Comparison of ENCODE assay signal across 7 cellular contexts in the genomic region with DNA sequence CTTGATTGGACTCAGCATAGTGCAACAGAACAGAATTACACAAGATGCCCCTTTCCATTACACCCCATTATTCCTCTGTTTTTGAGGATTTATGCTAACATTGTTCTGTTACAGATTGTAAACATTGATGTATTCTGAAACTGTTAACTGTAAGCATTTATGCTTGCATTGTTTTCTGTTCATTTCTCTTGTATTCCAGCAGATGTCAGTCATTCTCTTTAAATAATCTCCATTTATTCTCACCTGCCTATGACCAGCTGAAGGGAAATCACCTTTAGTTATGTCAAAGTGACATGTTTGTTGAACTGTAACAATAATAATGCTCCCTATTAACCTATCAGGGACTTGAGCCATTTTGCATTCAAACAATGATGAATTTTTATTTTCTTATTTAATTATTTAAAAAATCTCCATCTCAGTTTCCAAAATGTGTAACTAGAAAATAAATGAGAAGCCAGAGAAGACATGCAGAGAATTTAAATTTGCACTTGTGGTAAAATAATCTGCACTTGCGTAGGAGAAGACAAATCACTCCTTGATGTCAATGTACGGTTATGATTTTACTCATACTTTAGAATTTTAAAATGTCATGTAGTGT. TPM values are rescaled to one million over a fixed set of nuclear protein-coding genes. Genes with fewer than 3 reads are reported as not detected.
DNase-seq lines count a peak whose midpoint lies in the region; ATAC-seq, FAIRE-seq and TF ChIP-seq lines count a peak whose summit lies in the region.

No MANE protein-coding gene starts in this region.

- DNase-seq in lung microvascular endothelial cell (ENCODE audit: low read depth in 2 of 2) (peak; percentile 48 to 60), Calu3 (no peak)
- DNase-seq in stimulated activated CD4-positive, alpha-beta T cell treated with anti-CD3 and anti-CD28 coated beads, Interleukin-12 subunit alpha, Interleukin-12 subunit beta, amount 100 ng/mL, for 4 hours: no peak

- peak; percentile 44; the same call in 2 of the 3 replicates for TF ChIP-seq CTCF in GM12872 (IDR thresholded peaks at IDR 0.05; ENCODE audit: insufficient read depth, low read depth, low read length)
- TF ChIP-seq CTCF in Calu3 (IDR thresholded peaks at IDR 0.05; ENCODE audit: unreplicated experiment): no peak

- H3K27me3 Mint-ChIP-seq in Calu3 (ENCODE audit: unreplicated experiment): no peaks in the 10 kb centered on the region

- intact Hi-C loops in Calu3 (cut with micrococcal nuclease; ENCODE audit: unreplicated experiment): loop anchor here (1.0 to 10.0 kb wide), 6 partner anchors 154 to 1167 kb away; no protein-coding TSS in a partner anchor

- CTCF ChIA-PET in Calu3 (lab: Charles Lee): interaction anchor here (0.8 to 2.3 kb wide), 3 partner anchors 415 to 669 kb away, joined by 3 to 18 read pairs (median 3); a partner anchor contains a TSS

- H3K4me3 Mint-ChIP-seq in Calu3 (ENCODE audit: low read depth, unreplicated experiment): no peak overlapping the region

- H3K4me1 Mint-ChIP-seq in Calu3 (ENCODE audit: low read depth, unreplicated experiment): no peaks in the 10 kb centered on the region

- peaks cover 7% of the 10 kb centered on the region for H3K36me3 Mint-ChIP-seq in Calu3 (ENCODE audit: insufficient read depth, unreplicated experiment)

- FAIRE-seq in TTC549 (lab: Jason Lieb, UNC): peak; percentile 13

- H3K9me3 Mint-ChIP-seq in Calu3 (ENCODE audit: low read depth, unreplicated experiment): no peaks in the 10 kb centered on the region

- H3K27ac Mint-ChIP-seq in Calu3 (ENCODE audit: unreplicated experiment): no peak overlapping the region

- ATAC-seq in GM21381 (IDR thresholded peaks at IDR 0.05; ENCODE audit: unreplicated experiment) (peak; percentile 77), HG03460 (IDR thresholded peaks at IDR 0.05; ENCODE audit: unreplicated experiment) (peak; percentile 89)

- no TSS peak for BruUV-seq in Calu3 (replicated peaks; lab: Mats Ljungman, UMichigan)

RNA-seq across cellular contexts. Expression of a gene that starts 58.0 kb away (rescaled TPM):
- total RNA-seq in lung microvascular endothelial cell: 94.6 and 120 TPM in 2 replicates
- 82.8 and 94.6 TPM in 2 replicates for total RNA-seq in Calu3 (2022)

Comparison
In these comparisons a context has a peak if more than half of its experiments do, and no peak if none do; other contexts are left out.
1. DNase-seq: peak in lung microvascular endothelial cell (2 of 2); none in Calu3 (single experiment) and stimulated activated CD4-positive, alpha-beta T cell treated with anti-CD3 and anti-CD28 coated beads, Interleukin-12 subunit alpha, Interleukin-12 subunit beta, amount 100 ng/mL, for 4 hours (single experiment).